1 cellular context compared by ENCODE assay signal in the genomic region with DNA sequence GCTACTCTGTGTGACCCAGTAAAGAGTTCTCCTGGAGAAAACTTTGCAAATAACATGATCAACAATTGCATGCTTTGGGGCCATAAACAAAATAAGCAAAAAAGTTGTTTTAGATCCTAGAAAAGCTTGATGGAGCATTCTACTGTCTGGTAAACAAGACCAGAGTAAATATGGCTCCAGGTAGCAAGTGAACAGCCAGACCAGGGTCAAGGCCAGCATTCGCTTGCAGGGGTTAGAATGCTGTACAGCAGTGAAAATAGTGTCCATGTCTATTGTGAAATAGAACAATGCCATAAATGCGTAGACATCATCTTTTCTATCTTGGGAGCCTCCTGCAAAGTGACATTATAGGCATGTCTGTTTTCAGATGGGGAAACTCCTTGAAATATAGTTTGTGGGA.
TF ChIP-seq lines count a peak whose summit lies in the region.

No MANE protein-coding gene starts in this region.

TF ChIP-seq in HepG2, 621 proteins besides CTCF, POLR2A, EP300 and RAD21 (continued from another document and continues in another):
- TF ChIP-seq, protein P1, sequence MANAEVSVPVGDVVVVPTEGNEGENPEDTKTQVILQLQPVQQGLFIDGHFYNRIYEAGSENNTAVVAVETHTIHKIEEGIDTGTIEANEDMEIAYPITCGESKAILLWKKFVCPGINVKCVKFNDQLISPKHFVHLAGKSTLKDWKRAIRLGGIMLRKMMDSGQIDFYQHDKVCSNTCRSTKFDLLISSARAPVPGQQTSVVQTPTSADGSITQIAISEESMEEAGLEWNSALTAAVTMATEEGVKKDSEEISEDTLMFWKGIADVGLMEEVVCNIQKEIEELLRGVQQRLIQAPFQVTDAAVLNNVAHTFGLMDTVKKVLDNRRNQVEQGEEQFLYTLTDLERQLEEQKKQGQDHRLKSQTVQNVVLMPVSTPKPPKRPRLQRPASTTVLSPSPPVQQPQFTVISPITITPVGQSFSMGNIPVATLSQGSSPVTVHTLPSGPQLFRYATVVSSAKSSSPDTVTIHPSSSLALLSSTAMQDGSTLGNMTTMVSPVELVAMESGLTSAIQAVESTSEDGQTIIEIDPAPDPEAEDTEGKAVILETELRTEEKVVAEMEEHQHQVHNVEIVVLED (CRISPR knock-in tag; IDR thresholded peaks at IDR 0.05; ENCODE audit: borderline replicate concordance), result no peak
- TF ChIP-seq HDAC6 (IDR thresholded peaks at IDR 0.05; ENCODE audit: low read depth, low read length), result no peak
- TF ChIP-seq, protein P2, sequence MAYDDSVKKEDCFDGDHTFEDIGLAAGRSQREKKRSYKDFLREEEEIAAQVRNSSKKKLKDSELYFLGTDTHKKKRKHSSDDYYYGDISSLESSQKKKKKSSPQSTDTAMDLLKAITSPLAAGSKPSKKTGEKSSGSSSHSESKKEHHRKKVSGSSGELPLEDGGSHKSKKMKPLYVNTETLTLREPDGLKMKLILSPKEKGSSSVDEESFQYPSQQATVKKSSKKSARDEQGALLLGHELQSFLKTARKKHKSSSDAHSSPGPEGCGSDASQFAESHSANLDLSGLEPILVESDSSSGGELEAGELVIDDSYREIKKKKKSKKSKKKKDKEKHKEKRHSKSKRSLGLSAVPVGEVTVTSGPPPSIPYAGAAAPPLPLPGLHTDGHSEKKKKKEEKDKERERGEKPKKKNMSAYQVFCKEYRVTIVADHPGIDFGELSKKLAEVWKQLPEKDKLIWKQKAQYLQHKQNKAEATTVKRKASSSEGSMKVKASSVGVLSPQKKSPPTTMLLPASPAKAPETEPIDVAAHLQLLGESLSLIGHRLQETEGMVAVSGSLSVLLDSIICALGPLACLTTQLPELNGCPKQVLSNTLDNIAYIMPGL (CRISPR knock-in tag; IDR thresholded peaks at IDR 0.05; ENCODE audit: borderline replicate concordance in 1 of 2, low read depth in 1 of 2), result peak in 1 of 2 experiments; percentile 30; a peak in 1 of 4 replicates
- TF ChIP-seq, protein P3, sequence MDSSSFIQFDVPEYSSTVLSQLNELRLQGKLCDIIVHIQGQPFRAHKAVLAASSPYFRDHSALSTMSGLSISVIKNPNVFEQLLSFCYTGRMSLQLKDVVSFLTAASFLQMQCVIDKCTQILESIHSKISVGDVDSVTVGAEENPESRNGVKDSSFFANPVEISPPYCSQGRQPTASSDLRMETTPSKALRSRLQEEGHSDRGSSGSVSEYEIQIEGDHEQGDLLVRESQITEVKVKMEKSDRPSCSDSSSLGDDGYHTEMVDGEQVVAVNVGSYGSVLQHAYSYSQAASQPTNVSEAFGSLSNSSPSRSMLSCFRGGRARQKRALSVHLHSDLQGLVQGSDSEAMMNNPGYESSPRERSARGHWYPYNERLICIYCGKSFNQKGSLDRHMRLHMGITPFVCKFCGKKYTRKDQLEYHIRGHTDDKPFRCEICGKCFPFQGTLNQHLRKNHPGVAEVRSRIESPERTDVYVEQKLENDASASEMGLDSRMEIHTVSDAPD (CRISPR knock-in tag; IDR thresholded peaks at IDR 0.05), result no peak
- TF ChIP-seq ATF7-NPFF (CRISPR knock-in tag; IDR thresholded peaks at IDR 0.05; ENCODE audit: low read depth), result no peak
- TF ChIP-seq HNF4A (CRISPR knock-in tag; IDR thresholded peaks at IDR 0.05), result peak; percentile 61
- no peak for TF ChIP-seq PHB2 (IDR thresholded peaks at IDR 0.05; ENCODE audit: partially characterized antibody)
- no peak for TF ChIP-seq FOSL1 (CRISPR knock-in tag; IDR thresholded peaks at IDR 0.05; ENCODE audit: borderline replicate concordance)
- TF ChIP-seq KDM6A (CRISPR knock-in tag; IDR thresholded peaks at IDR 0.05; ENCODE audit: low read depth), result peak; percentile 65; the same call in 1 of the 2 replicates
- TF ChIP-seq GPN1 (CRISPR knock-in tag; IDR thresholded peaks at IDR 0.05; ENCODE audit: borderline replicate concordance), result no peak
- TF ChIP-seq ZMYM4 (CRISPR knock-in tag; IDR thresholded peaks at IDR 0.05), result no peak
- no peak for TF ChIP-seq ZMYM2 (CRISPR knock-in tag; IDR thresholded peaks at IDR 0.05)
- TF ChIP-seq HDAC1 (CRISPR knock-in tag; IDR thresholded peaks at IDR 0.05), result no peak
- TF ChIP-seq HCFC1 (IDR thresholded peaks at IDR 0.05; ENCODE audit: low read depth, low read length), result no peak
- no peak for TF ChIP-seq STAG1 (CRISPR knock-in tag; IDR thresholded peaks at IDR 0.05)
- no peak for TF ChIP-seq PLRG1 (conservative IDR thresholded peaks at IDR 0.05)
- TF ChIP-seq, protein P4, sequence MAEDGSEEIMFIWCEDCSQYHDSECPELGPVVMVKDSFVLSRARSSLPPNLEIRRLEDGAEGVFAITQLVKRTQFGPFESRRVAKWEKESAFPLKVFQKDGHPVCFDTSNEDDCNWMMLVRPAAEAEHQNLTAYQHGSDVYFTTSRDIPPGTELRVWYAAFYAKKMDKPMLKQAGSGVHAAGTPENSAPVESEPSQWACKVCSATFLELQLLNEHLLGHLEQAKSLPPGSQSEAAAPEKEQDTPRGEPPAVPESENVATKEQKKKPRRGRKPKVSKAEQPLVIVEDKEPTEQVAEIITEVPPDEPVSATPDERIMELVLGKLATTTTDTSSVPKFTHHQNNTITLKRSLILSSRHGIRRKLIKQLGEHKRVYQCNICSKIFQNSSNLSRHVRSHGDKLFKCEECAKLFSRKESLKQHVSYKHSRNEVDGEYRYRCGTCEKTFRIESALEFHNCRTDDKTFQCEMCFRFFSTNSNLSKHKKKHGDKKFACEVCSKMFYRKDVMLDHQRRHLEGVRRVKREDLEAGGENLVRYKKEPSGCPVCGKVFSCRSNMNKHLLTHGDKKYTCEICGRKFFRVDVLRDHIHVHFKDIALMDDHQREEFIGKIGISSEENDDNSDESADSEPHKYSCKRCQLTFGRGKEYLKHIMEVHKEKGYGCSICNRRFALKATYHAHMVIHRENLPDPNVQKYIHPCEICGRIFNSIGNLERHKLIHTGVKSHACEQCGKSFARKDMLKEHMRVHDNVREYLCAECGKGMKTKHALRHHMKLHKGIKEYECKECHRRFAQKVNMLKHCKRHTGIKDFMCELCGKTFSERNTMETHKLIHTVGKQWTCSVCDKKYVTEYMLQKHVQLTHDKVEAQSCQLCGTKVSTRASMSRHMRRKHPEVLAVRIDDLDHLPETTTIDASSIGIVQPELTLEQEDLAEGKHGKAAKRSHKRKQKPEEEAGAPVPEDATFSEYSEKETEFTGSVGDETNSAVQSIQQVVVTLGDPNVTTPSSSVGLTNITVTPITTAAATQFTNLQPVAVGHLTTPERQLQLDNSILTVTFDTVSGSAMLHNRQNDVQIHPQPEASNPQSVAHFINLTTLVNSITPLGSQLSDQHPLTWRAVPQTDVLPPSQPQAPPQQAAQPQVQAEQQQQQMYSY (CRISPR knock-in tag; IDR thresholded peaks at IDR 0.05), result no peak
- no peak for TF ChIP-seq PHF20 (CRISPR knock-in tag; IDR thresholded peaks at IDR 0.05)
- TF ChIP-seq ZNF546 (CRISPR knock-in tag; conservative IDR thresholded peaks at IDR 0.05), result no peak
- no peak for TF ChIP-seq KDM4B (CRISPR knock-in tag; IDR thresholded peaks at IDR 0.05)
- no peak for TF ChIP-seq JARID2 (CRISPR knock-in tag; IDR thresholded peaks at IDR 0.05; ENCODE audit: insufficient replicate concordance)
- no peak for TF ChIP-seq MAFG (CRISPR knock-in tag; IDR thresholded peaks at IDR 0.05)
- TF ChIP-seq, protein P5, sequence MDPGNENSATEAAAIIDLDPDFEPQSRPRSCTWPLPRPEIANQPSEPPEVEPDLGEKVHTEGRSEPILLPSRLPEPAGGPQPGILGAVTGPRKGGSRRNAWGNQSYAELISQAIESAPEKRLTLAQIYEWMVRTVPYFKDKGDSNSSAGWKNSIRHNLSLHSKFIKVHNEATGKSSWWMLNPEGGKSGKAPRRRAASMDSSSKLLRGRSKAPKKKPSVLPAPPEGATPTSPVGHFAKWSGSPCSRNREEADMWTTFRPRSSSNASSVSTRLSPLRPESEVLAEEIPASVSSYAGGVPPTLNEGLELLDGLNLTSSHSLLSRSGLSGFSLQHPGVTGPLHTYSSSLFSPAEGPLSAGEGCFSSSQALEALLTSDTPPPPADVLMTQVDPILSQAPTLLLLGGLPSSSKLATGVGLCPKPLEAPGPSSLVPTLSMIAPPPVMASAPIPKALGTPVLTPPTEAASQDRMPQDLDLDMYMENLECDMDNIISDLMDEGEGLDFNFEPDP (CRISPR knock-in tag; conservative IDR thresholded peaks at IDR 0.05), result no peak
- TF ChIP-seq, protein P6, sequence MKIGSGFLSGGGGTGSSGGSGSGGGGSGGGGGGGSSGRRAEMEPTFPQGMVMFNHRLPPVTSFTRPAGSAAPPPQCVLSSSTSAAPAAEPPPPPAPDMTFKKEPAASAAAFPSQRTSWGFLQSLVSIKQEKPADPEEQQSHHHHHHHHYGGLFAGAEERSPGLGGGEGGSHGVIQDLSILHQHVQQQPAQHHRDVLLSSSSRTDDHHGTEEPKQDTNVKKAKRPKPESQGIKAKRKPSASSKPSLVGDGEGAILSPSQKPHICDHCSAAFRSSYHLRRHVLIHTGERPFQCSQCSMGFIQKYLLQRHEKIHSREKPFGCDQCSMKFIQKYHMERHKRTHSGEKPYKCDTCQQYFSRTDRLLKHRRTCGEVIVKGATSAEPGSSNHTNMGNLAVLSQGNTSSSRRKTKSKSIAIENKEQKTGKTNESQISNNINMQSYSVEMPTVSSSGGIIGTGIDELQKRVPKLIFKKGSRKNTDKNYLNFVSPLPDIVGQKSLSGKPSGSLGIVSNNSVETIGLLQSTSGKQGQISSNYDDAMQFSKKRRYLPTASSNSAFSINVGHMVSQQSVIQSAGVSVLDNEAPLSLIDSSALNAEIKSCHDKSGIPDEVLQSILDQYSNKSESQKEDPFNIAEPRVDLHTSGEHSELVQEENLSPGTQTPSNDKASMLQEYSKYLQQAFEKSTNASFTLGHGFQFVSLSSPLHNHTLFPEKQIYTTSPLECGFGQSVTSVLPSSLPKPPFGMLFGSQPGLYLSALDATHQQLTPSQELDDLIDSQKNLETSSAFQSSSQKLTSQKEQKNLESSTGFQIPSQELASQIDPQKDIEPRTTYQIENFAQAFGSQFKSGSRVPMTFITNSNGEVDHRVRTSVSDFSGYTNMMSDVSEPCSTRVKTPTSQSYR (CRISPR knock-in tag; IDR thresholded peaks at IDR 0.05; ENCODE audit: borderline replicate concordance), result no peak
- TF ChIP-seq HNRNPLL (IDR thresholded peaks at IDR 0.05; ENCODE audit: low read depth, low read length, poor library complexity, severe bottlenecking), result no peak
- no peak for TF ChIP-seq EHMT2 (IDR thresholded peaks at IDR 0.05; ENCODE audit: borderline replicate concordance, low read depth, low read length)
- TF ChIP-seq, protein P7, sequence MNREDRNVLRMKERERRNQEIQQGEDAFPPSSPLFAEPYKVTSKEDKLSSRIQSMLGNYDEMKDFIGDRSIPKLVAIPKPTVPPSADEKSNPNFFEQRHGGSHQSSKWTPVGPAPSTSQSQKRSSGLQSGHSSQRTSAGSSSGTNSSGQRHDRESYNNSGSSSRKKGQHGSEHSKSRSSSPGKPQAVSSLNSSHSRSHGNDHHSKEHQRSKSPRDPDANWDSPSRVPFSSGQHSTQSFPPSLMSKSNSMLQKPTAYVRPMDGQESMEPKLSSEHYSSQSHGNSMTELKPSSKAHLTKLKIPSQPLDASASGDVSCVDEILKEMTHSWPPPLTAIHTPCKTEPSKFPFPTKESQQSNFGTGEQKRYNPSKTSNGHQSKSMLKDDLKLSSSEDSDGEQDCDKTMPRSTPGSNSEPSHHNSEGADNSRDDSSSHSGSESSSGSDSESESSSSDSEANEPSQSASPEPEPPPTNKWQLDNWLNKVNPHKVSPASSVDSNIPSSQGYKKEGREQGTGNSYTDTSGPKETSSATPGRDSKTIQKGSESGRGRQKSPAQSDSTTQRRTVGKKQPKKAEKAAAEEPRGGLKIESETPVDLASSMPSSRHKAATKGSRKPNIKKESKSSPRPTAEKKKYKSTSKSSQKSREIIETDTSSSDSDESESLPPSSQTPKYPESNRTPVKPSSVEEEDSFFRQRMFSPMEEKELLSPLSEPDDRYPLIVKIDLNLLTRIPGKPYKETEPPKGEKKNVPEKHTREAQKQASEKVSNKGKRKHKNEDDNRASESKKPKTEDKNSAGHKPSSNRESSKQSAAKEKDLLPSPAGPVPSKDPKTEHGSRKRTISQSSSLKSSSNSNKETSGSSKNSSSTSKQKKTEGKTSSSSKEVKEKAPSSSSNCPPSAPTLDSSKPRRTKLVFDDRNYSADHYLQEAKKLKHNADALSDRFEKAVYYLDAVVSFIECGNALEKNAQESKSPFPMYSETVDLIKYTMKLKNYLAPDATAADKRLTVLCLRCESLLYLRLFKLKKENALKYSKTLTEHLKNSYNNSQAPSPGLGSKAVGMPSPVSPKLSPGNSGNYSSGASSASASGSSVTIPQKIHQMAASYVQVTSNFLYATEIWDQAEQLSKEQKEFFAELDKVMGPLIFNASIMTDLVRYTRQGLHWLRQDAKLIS (CRISPR knock-in tag; IDR thresholded peaks at IDR 0.05), result no peak
- no peak for TF ChIP-seq ZNF124 (CRISPR knock-in tag; IDR thresholded peaks at IDR 0.05)
- 0 out of 2 replicates have a peak, but pooled peaks have one; percentile 32 for TF ChIP-seq PPARG (CRISPR knock-in tag; conservative IDR thresholded peaks at IDR 0.05)
- no peak for TF ChIP-seq CBFB (CRISPR knock-in tag; IDR thresholded peaks at IDR 0.05)
- TF ChIP-seq CC2D1A (CRISPR knock-in tag; IDR thresholded peaks at IDR 0.05), result no peak
- peak; percentile 70 for TF ChIP-seq SOX13 (IDR thresholded peaks at IDR 0.05)
- peak in 1 of 2 experiments; percentile 96; a peak in 2 of 4 replicates for TF ChIP-seq SOX13 (CRISPR knock-in tag; conservative IDR thresholded peaks at IDR 0.05 in 1 of 2, IDR thresholded peaks at IDR 0.05 in 1 of 2)
- TF ChIP-seq, protein P8, sequence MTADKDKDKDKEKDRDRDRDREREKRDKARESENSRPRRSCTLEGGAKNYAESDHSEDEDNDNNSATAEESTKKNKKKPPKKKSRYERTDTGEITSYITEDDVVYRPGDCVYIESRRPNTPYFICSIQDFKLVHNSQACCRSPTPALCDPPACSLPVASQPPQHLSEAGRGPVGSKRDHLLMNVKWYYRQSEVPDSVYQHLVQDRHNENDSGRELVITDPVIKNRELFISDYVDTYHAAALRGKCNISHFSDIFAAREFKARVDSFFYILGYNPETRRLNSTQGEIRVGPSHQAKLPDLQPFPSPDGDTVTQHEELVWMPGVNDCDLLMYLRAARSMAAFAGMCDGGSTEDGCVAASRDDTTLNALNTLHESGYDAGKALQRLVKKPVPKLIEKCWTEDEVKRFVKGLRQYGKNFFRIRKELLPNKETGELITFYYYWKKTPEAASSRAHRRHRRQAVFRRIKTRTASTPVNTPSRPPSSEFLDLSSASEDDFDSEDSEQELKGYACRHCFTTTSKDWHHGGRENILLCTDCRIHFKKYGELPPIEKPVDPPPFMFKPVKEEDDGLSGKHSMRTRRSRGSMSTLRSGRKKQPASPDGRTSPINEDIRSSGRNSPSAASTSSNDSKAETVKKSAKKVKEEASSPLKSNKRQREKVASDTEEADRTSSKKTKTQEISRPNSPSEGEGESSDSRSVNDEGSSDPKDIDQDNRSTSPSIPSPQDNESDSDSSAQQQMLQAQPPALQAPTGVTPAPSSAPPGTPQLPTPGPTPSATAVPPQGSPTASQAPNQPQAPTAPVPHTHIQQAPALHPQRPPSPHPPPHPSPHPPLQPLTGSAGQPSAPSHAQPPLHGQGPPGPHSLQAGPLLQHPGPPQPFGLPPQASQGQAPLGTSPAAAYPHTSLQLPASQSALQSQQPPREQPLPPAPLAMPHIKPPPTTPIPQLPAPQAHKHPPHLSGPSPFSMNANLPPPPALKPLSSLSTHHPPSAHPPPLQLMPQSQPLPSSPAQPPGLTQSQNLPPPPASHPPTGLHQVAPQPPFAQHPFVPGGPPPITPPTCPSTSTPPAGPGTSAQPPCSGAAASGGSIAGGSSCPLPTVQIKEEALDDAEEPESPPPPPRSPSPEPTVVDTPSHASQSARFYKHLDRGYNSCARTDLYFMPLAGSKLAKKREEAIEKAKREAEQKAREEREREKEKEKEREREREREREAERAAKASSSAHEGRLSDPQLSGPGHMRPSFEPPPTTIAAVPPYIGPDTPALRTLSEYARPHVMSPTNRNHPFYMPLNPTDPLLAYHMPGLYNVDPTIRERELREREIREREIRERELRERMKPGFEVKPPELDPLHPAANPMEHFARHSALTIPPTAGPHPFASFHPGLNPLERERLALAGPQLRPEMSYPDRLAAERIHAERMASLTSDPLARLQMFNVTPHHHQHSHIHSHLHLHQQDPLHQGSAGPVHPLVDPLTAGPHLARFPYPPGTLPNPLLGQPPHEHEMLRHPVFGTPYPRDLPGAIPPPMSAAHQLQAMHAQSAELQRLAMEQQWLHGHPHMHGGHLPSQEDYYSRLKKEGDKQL (CRISPR knock-in tag; IDR thresholded peaks at IDR 0.05; ENCODE audit: low read depth), result no peak
- 0 out of 2 replicates have a peak, but pooled peaks have one; percentile 10 for TF ChIP-seq ELF3 (CRISPR knock-in tag; IDR thresholded peaks at IDR 0.05)
